ENCODE assay signal across 18 cellular contexts in the genomic region with DNA sequence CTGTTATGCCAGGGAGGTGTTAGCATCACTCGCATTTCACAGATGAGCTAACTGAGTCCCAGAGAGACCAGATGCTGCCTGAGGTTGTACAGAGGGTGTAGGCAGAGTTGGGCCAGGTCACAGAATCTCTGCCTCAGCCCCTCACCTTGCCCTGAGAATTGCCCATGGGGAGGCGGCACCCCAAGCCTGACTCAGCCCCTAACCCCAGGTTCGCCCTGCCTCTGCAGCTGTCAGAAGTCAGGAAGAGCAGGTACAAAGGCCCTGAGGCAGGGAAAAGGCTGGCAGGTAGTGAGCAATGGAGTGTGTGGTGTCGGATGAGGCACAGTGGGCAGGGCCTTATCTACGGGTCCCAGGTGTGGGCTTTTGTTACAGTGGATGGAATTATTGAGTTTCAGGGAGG.
DNase-seq lines count a peak whose midpoint lies in the region; ATAC-seq and TF ChIP-seq lines count a peak whose summit lies in the region.
"Had no signal": no experiment of that assay in that cellular context is flagged by ENCODE, and none has a peak within 500 bp of the region (broad histone marks: within the 10 kb centered on the region; RNA-seq: fewer than 3 reads in every experiment).

No MANE protein-coding gene starts in this region.

- H3K18ac ChIP-seq in H9 (ENCODE audit: insufficient read length, low read depth, low read length), result no peak overlapping the region

- H3K9me3 Mint-ChIP-seq in H9, result no peaks in the 10 kb centered on the region

- H4K91ac ChIP-seq in H9 (ENCODE audit: insufficient read length, low read depth, low read length), result no peak overlapping the region

- H4K20me1 ChIP-seq in H9 (ENCODE audit: control insufficient read depth, insufficient read depth, insufficient read length), result no peaks in the 10 kb centered on the region

- no peak overlapping the region for H2BK15ac ChIP-seq in H9 (ENCODE audit: low read depth, low read length)

- H3K79me2 ChIP-seq in H9 (ENCODE audit: insufficient read depth, low read length), result no peaks in the 10 kb centered on the region

- peak; percentile 19 for DNase-seq in activated effector memory CD4-positive, alpha-beta T cell treated with anti-CD3 and anti-CD28 coated beads, Interleukin-2, amount 50 U/mL, for 16 hours
- no peak for DNase-seq in activated effector memory CD4-positive, alpha-beta T cell treated with Interleukin-2 at 50 U/mL for 16 hours
- peak; percentile 14 for DNase-seq in H9
- DNase-seq in epithelial cell of esophagus (ENCODE audit: low read depth), result peak; percentile 17
- DNase-seq in sciatic nerve (ENCODE audit: low spot score), result peak; percentile 51
- DNase-seq in GF-D8 (lab: John Stamatoyannopoulos, UW), result no peak
- DNase-seq in NCI-H774 (lab: John Stamatoyannopoulos, UW), result no peak
- no peak for DNase-seq in NCI-H1105 treated with DMSO at 0.1 percent for 48 hours (lab: John Stamatoyannopoulos, UW)
- DNase-seq: COR-L47, GOT3, Karpas-422, MM.1S, NCI-H187 treated with DMSO at 0.1 percent for 48 hours, NCI-H446, NCI-H748 treated with DMSO at 0.1 percent for 48 hours, PC-9 had no signal

- H3K56ac ChIP-seq in H9 (ENCODE audit: insufficient read length, low read depth, low read length), result no peak overlapping the region

- no peak overlapping the region for H3K4me3 ChIP-seq in epithelial cell of esophagus (ENCODE audit: low read length)
- H3K4me3 ChIP-seq: PC-9 had no signal

- no peaks in the 10 kb centered on the region; the same call in 1 of the 2 replicates for H3K27me3 Mint-ChIP-seq in H9 (ENCODE audit: low read depth)

- H2BK20ac ChIP-seq in H9 (ENCODE audit: low read depth, low read length, poor library complexity, severe bottlenecking), result no peak overlapping the region

- H3K79me1 ChIP-seq in H9 (ENCODE audit: insufficient read depth, low read depth, low read length, poor library complexity, severe bottlenecking), result no peaks in the 10 kb centered on the region

- H3K4me3 Mint-ChIP-seq in H9, result no peak overlapping the region

- H4K8ac ChIP-seq in H9 (replicated peaks; ENCODE audit: insufficient read length, low read depth, low read length), result no peak overlapping the region

- no CpG with 5 or more reads among the region's 5 CpGs for WGBS in H9 (ENCODE audit: extremely low coverage, insufficient read length, low lambda C conversion rate)

- no peak overlapping the region for H2AK5ac ChIP-seq in H9 (ENCODE audit: insufficient read length, low read length)

- H3K14ac ChIP-seq in H9 (ENCODE audit: insufficient read depth, low read length), result no peak overlapping the region

- H3K27ac Mint-ChIP-seq in H9, result no peak overlapping the region

- TF ChIP-seq CTCF in H9 (conservative IDR thresholded peaks at IDR 0.05), result no peak
- TF ChIP-seq CTCF in epithelial cell of esophagus (IDR thresholded peaks at IDR 0.05; ENCODE audit: insufficient read depth, low read depth, low read length, missing control alignments), result no peak

- no peak overlapping the region for H3K4ac ChIP-seq in H9 (ENCODE audit: low read depth, low read length)

- H3K4me1 Mint-ChIP-seq in H9, result no peaks in the 10 kb centered on the region

- H3K4me1 ChIP-seq in H9 (ENCODE audit: insufficient read depth, low read length), result no peaks in the 10 kb centered on the region

- H4K5ac ChIP-seq in H9 (ENCODE audit: insufficient read length, low read depth, low read length), result no peak overlapping the region

- no peak overlapping the region for H2BK120ac ChIP-seq in H9 (ENCODE audit: low read depth, low read length, poor library complexity, severe bottlenecking)

- H3K4me2 ChIP-seq in H9 (ENCODE audit: insufficient read depth, insufficient read length, low read length), result no peak overlapping the region
- H3K4me2 ChIP-seq: PC-9 had no signal

- H3K23ac ChIP-seq in H9 (ENCODE audit: insufficient read length, low read depth, low read length), result no peak overlapping the region

- intact Hi-C loops in sciatic nerve (cut with DNase I), result no loop called here

- H3K23me2 ChIP-seq in H9 (ENCODE audit: insufficient read length, low read depth, low read length, poor library complexity, severe bottlenecking), result no peaks in the 10 kb centered on the region

- H2AFZ ChIP-seq in H9 (ENCODE audit: low read length), result no peak overlapping the region
- H2AFZ ChIP-seq: PC-9 had no signal

- H2BK12ac ChIP-seq in H9 (ENCODE audit: insufficient read length, low read depth, low read length), result no peak overlapping the region

- no peak for ATAC-seq in sciatic nerve
- ATAC-seq: Right ventricle myocardium inferior had no signal

- peaks cover 16 to 33% (median 26%) of the 10 kb centered on the region in 3 experiments; a peak in 6 of 7 replicates for H3K36me3 Mint-ChIP-seq in H9 (ENCODE audit: insufficient read depth in 1 of 3, low read depth in 3 of 3)

- no peak overlapping the region for H3K9ac ChIP-seq in H9 (ENCODE audit: extremely low read depth, insufficient read length, low read length)

- H3K9me3 ChIP-seq in H9 (ENCODE audit: control insufficient read depth, low read depth, low read length), result no peaks in the 10 kb centered on the region

- no peak overlapping the region for H2BK5ac ChIP-seq in H9 (ENCODE audit: insufficient read length, low read length)

- no peaks in the 10 kb centered on the region for H3K27me3 ChIP-seq in H9 (ENCODE audit: insufficient read depth, low read length)

- H3K27ac ChIP-seq in H9 (ENCODE audit: insufficient read length, low read depth, low read length), result no peak overlapping the region
- H3K27ac ChIP-seq: C4-2B, PC-9 had no signal

- H3T11ph ChIP-seq in H9 (ENCODE audit: low read length), result no peak overlapping the region

Comparison
In these comparisons a context has a peak if more than half of its experiments do, and no peak if none do; other contexts are left out.
1. DNase-seq: peak in activated effector memory CD4-positive, alpha-beta T cell treated with anti-CD3 and anti-CD28 coated beads, Interleukin-2, amount 50 U/mL, for 16 hours (single experiment), H9 (single experiment), epithelial cell of esophagus (single experiment) and sciatic nerve (single experiment); none in activated effector memory CD4-positive, alpha-beta T cell treated with Interleukin-2 at 50 U/mL for 16 hours (single experiment), GF-D8 (single experiment), NCI-H774 (single experiment) and NCI-H1105 treated with DMSO at 0.1 percent for 48 hours (single experiment).